In genomic region chr15:51076898-51077564, GRCh38 we compare ENCODE assay signal across 8 cellular contexts. TPM values are rescaled to one million over a fixed set of nuclear protein-coding genes. Genes with fewer than 3 reads are reported as not detected.
DNase-seq lines count a peak whose midpoint lies in the region; ATAC-seq and TF ChIP-seq lines count a peak whose summit lies in the region.

No MANE protein-coding gene starts in this region.

- H3K79me1 ChIP-seq in neuronal stem cell (ENCODE audit: low read depth, low read length): peaks cover 3% of the 10 kb centered on the region

- no peak overlapping the region for H4K91ac ChIP-seq in neuronal stem cell (ENCODE audit: low read depth, low read length, poor library complexity)

- no peaks in the 10 kb centered on the region for H3K9me3 ChIP-seq in neuronal stem cell (replicated peaks in 1 of 2; ENCODE audit: control insufficient read depth in 2 of 2, insufficient read depth in 1 of 2, low read depth in 1 of 2, low read length in 2 of 2)

- no peaks in the 10 kb centered on the region for H3K36me3 ChIP-seq in neuronal stem cell (replicated peaks in 1 of 2; ENCODE audit: control insufficient read depth in 2 of 2, insufficient read depth in 2 of 2, low read length in 2 of 2)

- H2BK120ac ChIP-seq in neuronal stem cell (ENCODE audit: low read depth, low read length): no peak overlapping the region

- TF ChIP-seq POLR2A in erythroblast (IDR thresholded peaks at IDR 0.05; ENCODE audit: low read length): no peak

- H2BK15ac ChIP-seq in neuronal stem cell (ENCODE audit: low read length): no peak overlapping the region

- H2AFZ ChIP-seq in neuronal stem cell (ENCODE audit: low read length): no peak overlapping the region

- H3K27ac ChIP-seq in neuronal stem cell (replicated peaks; ENCODE audit: low read length): no peak overlapping the region

- peak; percentile 45 for DNase-seq in activated CD4-positive, CD25-positive, alpha-beta regulatory T cell treated with anti-CD3 and anti-CD28 coated beads, Interleukin-2, amount 50 U/mL, for 72 hours
- DNase-seq in NCI-H69 (lab: John Stamatoyannopoulos, UW): peak; percentile 67
- DNase-seq in erythroblast (lab: John Stamatoyannopoulos, UW): peak; percentile 67 to 68
- DNase-seq in neuronal stem cell (ENCODE audit: low spot score): no peak
- no peak for DNase-seq in LoVo (ENCODE audit: low spot score)
- DNase-seq in NCI-H526 (lab: John Stamatoyannopoulos, UW): no peak
- no peak for DNase-seq in AG08396 (ENCODE audit: low spot score)

- no peak overlapping the region for H2BK5ac ChIP-seq in neuronal stem cell (ENCODE audit: low read length)

- H3K4me1 ChIP-seq in neuronal stem cell (ENCODE audit: control insufficient read depth in 2 of 2, insufficient read depth in 1 of 2, low read depth in 1 of 2, low read length in 2 of 2): peaks cover 0 to 5% of the 10 kb centered on the region in 2 donors

- no CpG with 5 or more reads among the region's 25 CpGs for WGBS in neuronal stem cell (ENCODE audit: extremely low coverage in 2 of 2, insufficient read length in 2 of 2, insufficient replicate concordance in 1 of 2), 2 donors

- H3K4me2 ChIP-seq in neuronal stem cell (ENCODE audit: insufficient read depth, low read length, poor library complexity, severe bottlenecking): peak overlapping the region; percentile 35

- peaks cover 0 to 7% (median 0%) of the 10 kb centered on the region in 3 experiments for H3K27me3 ChIP-seq in neuronal stem cell (ENCODE audit: control insufficient read depth in 3 of 3, insufficient read depth in 3 of 3, low read depth in 1 of 3, low read length in 3 of 3)

- H3K4me3 ChIP-seq in neuronal stem cell (ENCODE audit: low read length in 2 of 2): peak overlapping the region in 1 of 2 donors; percentile 57

- peak overlapping the region; percentile 89 for H3K18ac ChIP-seq in neuronal stem cell (ENCODE audit: low read length)

- H4K8ac ChIP-seq in neuronal stem cell (ENCODE audit: low read depth, low read length): peak overlapping the region; percentile 89

- no peak overlapping the region for H3K14ac ChIP-seq in neuronal stem cell (ENCODE audit: low read length)

- no peak overlapping the region for H3K23ac ChIP-seq in neuronal stem cell (ENCODE audit: low read depth, low read length, poor library complexity)

- H3K9ac ChIP-seq in neuronal stem cell (ENCODE audit: low read depth, low read length, poor library complexity): peak overlapping the region; percentile 55

- peak overlapping the region; percentile 67 for H2AK5ac ChIP-seq in neuronal stem cell (ENCODE audit: low read depth, low read length)

- H2BK12ac ChIP-seq in neuronal stem cell (ENCODE audit: low read length): no peak overlapping the region

- H3K4ac ChIP-seq in neuronal stem cell (ENCODE audit: low read length): no peak overlapping the region

- no peak for ATAC-seq in activated CD4-positive, CD25-positive, alpha-beta regulatory T cell treated with anti-CD3 and anti-CD28 coated beads, Interleukin-2, amount 50 U/mL, for 24 hours

RNA-seq across cellular contexts. Expression of gene TNFAIP8L3, which starts 17.7 kb away (rescaled TPM):
- polyA plus RNA-seq in neuronal stem cell (2013, experiment 1 of 2): not detected
- polyA plus RNA-seq in neuronal stem cell (2013, experiment 2 of 2): not detected

Comparison
In these comparisons a context has a peak if more than half of its experiments do, and no peak if none do; other contexts are left out.
1. DNase-seq: peak in activated CD4-positive, CD25-positive, alpha-beta regulatory T cell treated with anti-CD3 and anti-CD28 coated beads, Interleukin-2, amount 50 U/mL, for 72 hours (single experiment), NCI-H69 (single experiment) and erythroblast (2 of 2); none in neuronal stem cell (single experiment), LoVo (single experiment), NCI-H526 (0 of 2) and AG08396 (single experiment).